ENCODE assay signal across 8 cellular contexts in the genomic region with DNA sequence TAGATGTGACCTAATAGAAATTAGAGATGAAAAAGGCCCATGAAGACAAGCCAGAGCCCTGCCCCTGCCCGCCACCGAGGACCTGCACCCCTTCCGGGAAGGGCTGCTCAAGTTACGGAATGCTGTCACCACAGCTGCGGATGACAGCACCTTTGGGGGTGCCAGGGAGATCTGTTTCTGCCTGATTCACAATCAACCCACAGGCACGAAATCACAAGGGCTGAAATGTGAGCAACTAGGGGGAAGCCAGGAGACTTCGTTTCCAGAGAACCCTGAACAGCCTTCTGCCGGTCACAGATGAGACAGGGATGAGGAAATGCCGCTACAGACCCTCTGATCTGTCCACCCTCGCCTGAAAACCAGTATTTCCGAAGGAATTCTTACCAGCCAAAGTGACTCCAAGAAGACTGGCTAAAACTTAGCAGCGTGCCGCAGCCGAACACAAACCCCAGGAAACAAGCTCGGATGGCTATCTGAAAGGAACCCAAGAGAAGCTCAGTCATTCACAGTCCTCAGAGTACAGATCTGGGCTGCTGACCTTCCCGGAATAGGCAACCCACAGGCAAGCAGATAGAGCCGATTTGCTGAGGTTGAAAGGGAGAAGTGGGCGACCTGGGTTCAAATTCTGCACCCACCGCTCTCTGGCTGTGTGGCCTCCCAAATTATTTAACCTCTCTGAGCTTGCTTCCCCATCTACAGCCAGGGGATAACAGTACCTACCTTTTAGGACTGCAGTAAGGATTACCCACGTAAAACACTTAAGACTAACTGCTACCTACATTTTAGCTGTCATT. TPM values are rescaled to one million over a fixed set of nuclear protein-coding genes. Genes with fewer than 3 reads are reported as not detected.
DNase-seq lines count a peak whose midpoint lies in the region; ATAC-seq and TF ChIP-seq lines count a peak whose summit lies in the region.

No MANE protein-coding gene starts in this region.

- H2AFZ ChIP-seq in hepatocyte: peak overlapping the region; percentile 33

- H3K9me3 ChIP-seq in hepatocyte (ENCODE audit: low read depth): no peaks in the 10 kb centered on the region

- H3K4me1 ChIP-seq in hepatocyte (ENCODE audit: insufficient read depth): peaks cover 11% of the 10 kb centered on the region

- H3K27me3 Mint-ChIP-seq in activated T-cell treated with anti-CD3 and anti-CD28 coated beads, Interleukin-2, amount 50 U/mL, for 24 hours: peaks cover 10% of the 10 kb centered on the region
- H3K27me3 Mint-ChIP-seq in WTC11 (ENCODE audit: low read depth): no peaks in the 10 kb centered on the region
- H3K27me3 Mint-ChIP-seq in stimulated activated naive CD8-positive, alpha-beta T cell treated with anti-CD3 and anti-CD28 coated beads, Interleukin-15, amount 100 ng/mL, for 72 hours: peaks cover 23% of the 10 kb centered on the region

- peak overlapping the region; percentile 92 for H3K27ac Mint-ChIP-seq in activated T-cell treated with anti-CD3 and anti-CD28 coated beads, Interleukin-2, amount 50 U/mL, for 24 hours
- H3K27ac Mint-ChIP-seq in WTC11: peak overlapping the region; percentile 84
- H3K27ac Mint-ChIP-seq in stimulated activated naive CD8-positive, alpha-beta T cell treated with anti-CD3 and anti-CD28 coated beads, Interleukin-15, amount 100 ng/mL, for 72 hours: peak overlapping the region; percentile 19 to 90

- H4K20me1 ChIP-seq in hepatocyte (ENCODE audit: insufficient read depth, poor library complexity, severe bottlenecking): no peaks in the 10 kb centered on the region

- peaks cover 32% of the 10 kb centered on the region for H3K79me2 ChIP-seq in hepatocyte

- ATAC-seq in WTC11 (no peak), omental fat pad (ENCODE audit: low FRiP score) (no peak)
- ATAC-seq in stimulated activated naive CD8-positive, alpha-beta T cell treated with anti-CD3 and anti-CD28 coated beads, Interleukin-15, amount 100 ng/mL, for 72 hours: no peak

- peaks cover 27% of the 10 kb centered on the region for H3K4me1 Mint-ChIP-seq in activated T-cell treated with anti-CD3 and anti-CD28 coated beads, Interleukin-2, amount 50 U/mL, for 24 hours (ENCODE audit: low read depth)
- H3K4me1 Mint-ChIP-seq in WTC11: peaks cover 38% of the 10 kb centered on the region
- H3K4me1 Mint-ChIP-seq in stimulated activated naive CD8-positive, alpha-beta T cell treated with anti-CD3 and anti-CD28 coated beads, Interleukin-15, amount 100 ng/mL, for 72 hours: peaks cover 26% of the 10 kb centered on the region

- TF ChIP-seq CTCF in WTC11 (IDR thresholded peaks at IDR 0.05): no peak
- no peak for TF ChIP-seq CTCF in hepatocyte (IDR thresholded peaks at IDR 0.05; ENCODE audit: poor library complexity)
- no peak for TF ChIP-seq CTCF in omental fat pad (IDR thresholded peaks at IDR 0.05)
- no peak for TF ChIP-seq CTCF in GM13976 (IDR thresholded peaks at IDR 0.05; ENCODE audit: borderline replicate concordance, control extremely low read depth, extremely low read depth, insufficient read depth, missing control alignments)

- in situ Hi-C loops in GM13976 (cut with MboI; ENCODE audit: low sequenced_read_pairs, unreplicated experiment): no loop called here

- 40% methylated on average over 20 of the region's 20 CpGs for WGBS in hepatocyte (ENCODE audit: low lambda C conversion rate, missing lambda C conversion rate)

- H3K9me2 ChIP-seq in hepatocyte (replicated peaks; ENCODE audit: insufficient read depth): no peaks in the 10 kb centered on the region

- H3K36me3 Mint-ChIP-seq in activated T-cell treated with anti-CD3 and anti-CD28 coated beads, Interleukin-2, amount 50 U/mL, for 24 hours (ENCODE audit: low read depth): peaks cover 56% of the 10 kb centered on the region
- H3K36me3 Mint-ChIP-seq in WTC11: peaks cover 37% of the 10 kb centered on the region

- POLR2A ChIA-PET in WTC11 (lab: Charles Lee): interaction anchor here (1.0 to 1.2 kb wide), 2 partner anchors 10 to 25 kb away, joined by 3 to 4 read pairs; no protein-coding TSS in a partner anchor

- DNase-seq in activated T-cell treated with anti-CD3 and anti-CD28 coated beads, Interleukin-2, amount 50 U/mL, for 24 hours: no peak
- DNase-seq in activated T-cell treated with anti-CD3 and anti-CD28 coated beads for 4 hours: no peak
- no peak for DNase-seq in WTC11 (ENCODE audit: low spot score)
- no peak for DNase-seq in hepatocyte (ENCODE audit: low spot score)
- no peak for DNase-seq in stimulated activated naive CD8-positive, alpha-beta T cell treated with anti-CD3 and anti-CD28 coated beads, Interleukin-15, amount 100 ng/mL, for 72 hours
- no peak for DNase-seq in omental fat pad (ENCODE audit: low spot score)
- no peak for DNase-seq in HT-29 (ENCODE audit: low spot score)
- DNase-seq in GM13976 (ENCODE audit: low spot score): no peak

- peak overlapping the region; percentile 81 for H3K4me3 ChIP-seq in hepatocyte

- no peaks in the 10 kb centered on the region for H3K36me3 ChIP-seq in hepatocyte (replicated peaks; ENCODE audit: insufficient read depth, low read depth)

- H3K4me3 Mint-ChIP-seq in activated T-cell treated with anti-CD3 and anti-CD28 coated beads, Interleukin-2, amount 50 U/mL, for 24 hours: peak overlapping the region; percentile 92
- peak overlapping the region; percentile 85 for H3K4me3 Mint-ChIP-seq in WTC11
- peak overlapping the region; percentile 84 to 93 for H3K4me3 Mint-ChIP-seq in stimulated activated naive CD8-positive, alpha-beta T cell treated with anti-CD3 and anti-CD28 coated beads, Interleukin-15, amount 100 ng/mL, for 72 hours

- CTCF ChIA-PET in WTC11 (lab: Charles Lee): interaction anchor here (0.6 to 21.4 kb wide), 3 partner anchors 13 to 175 kb away, joined by 5 to 489 read pairs (median 114); partner anchors contain the start of gene RNF207

- peak overlapping the region; percentile 94 for H3K4me2 ChIP-seq in hepatocyte

- H3K9me3 Mint-ChIP-seq in activated T-cell treated with anti-CD3 and anti-CD28 coated beads, Interleukin-2, amount 50 U/mL, for 24 hours: no peaks in the 10 kb centered on the region
- H3K9me3 Mint-ChIP-seq in WTC11: no peaks in the 10 kb centered on the region
- H3K9me3 Mint-ChIP-seq in stimulated activated naive CD8-positive, alpha-beta T cell treated with anti-CD3 and anti-CD28 coated beads, Interleukin-15, amount 100 ng/mL, for 72 hours: no peaks in the 10 kb centered on the region

- peaks cover 7% of the 10 kb centered on the region for H3K27me3 ChIP-seq in hepatocyte

- H3K27ac ChIP-seq in hepatocyte: peak overlapping the region; percentile 55

TF ChIP-seq in WTC11, 78 proteins besides CTCF, POLR2A, EP300 and RAD21 (continues in another document):
- no peak for TF ChIP-seq E2F5 (CRISPR knock-in tag; IDR thresholded peaks at IDR 0.05)
- no peak for TF ChIP-seq ZNF317 (CRISPR knock-in tag; IDR thresholded peaks at IDR 0.05; ENCODE audit: borderline replicate concordance, low read depth)
- no peak for TF ChIP-seq SMAD3 (CRISPR knock-in tag; IDR thresholded peaks at IDR 0.05; ENCODE audit: borderline replicate concordance)
- TF ChIP-seq OVOL2 (CRISPR knock-in tag; IDR thresholded peaks at IDR 0.05; ENCODE audit: borderline replicate concordance): no peak
- TF ChIP-seq NFE2L1 (CRISPR knock-in tag; IDR thresholded peaks at IDR 0.05): no peak
- TF ChIP-seq ZNF281 (CRISPR knock-in tag; IDR thresholded peaks at IDR 0.05): no peak

RNA-seq across cellular contexts. Expression of gene ICMT, which starts 1.1 kb away (rescaled TPM):
- total RNA-seq in WTC11 (2021): 105 to 113 TPM (median 107 TPM) in 3 replicates
- total RNA-seq in hepatocyte: 60.1 and 62.4 TPM in 2 replicates
- 32.2 and 40.3 TPM in 2 replicates for polyA plus RNA-seq in hepatocyte
- 10 to 100 TPM; 47.7 to 70.2 (median 57.3) TPM for total RNA-seq in omental fat pad
- 95.3 and 95.5 TPM in 2 replicates for total RNA-seq in HT-29 (2014; rRNA removed; shearing (Covaris generic))

RNA-seq across cellular contexts. Expression of gene HES3, which starts 9.3 kb away (rescaled TPM):
- 74.7 to 78.7 TPM (median 78.3 TPM) in 3 replicates for total RNA-seq in WTC11 (2021)
- not detected in 2 replicates for total RNA-seq in hepatocyte
- not detected in 2 replicates for polyA plus RNA-seq in hepatocyte
- not detected for total RNA-seq in omental fat pad
- not detected in 2 replicates for total RNA-seq in HT-29 (2014; rRNA removed; shearing (Covaris generic))

RNA-seq across cellular contexts. Expression of gene GPR153, which starts 26.2 kb away (rescaled TPM):
- total RNA-seq in WTC11 (2021): 13.4 to 14.8 TPM (median 14.6 TPM) in 3 replicates
- 6.9 and 9.1 TPM in 2 replicates for total RNA-seq in hepatocyte
- 7.1 and 13.5 TPM in 2 replicates for polyA plus RNA-seq in hepatocyte
- total RNA-seq in omental fat pad: 10 to 100 TPM; 10.9 to 19.8 (median 14.3) TPM
- 4.1 and 4.8 TPM in 2 replicates for total RNA-seq in HT-29 (2014; rRNA removed; shearing (Covaris generic))

RNA-seq across cellular contexts. Expression of gene RNF207, which starts 28.8 kb away (rescaled TPM):
- total RNA-seq in WTC11 (2021): 9.2 to 14.0 TPM (median 12.9 TPM) in 3 replicates
- total RNA-seq in hepatocyte: 14.7 and 29.3 TPM in 2 replicates
- 28.3 and 30.9 TPM in 2 replicates for polyA plus RNA-seq in hepatocyte
- 10 to 100 TPM in 2 of 4 donors, 1 to 10 TPM in 2; 5.2 to 48.2 (median 9.5) TPM for total RNA-seq in omental fat pad
- 21.4 and 22.7 TPM in 2 replicates for total RNA-seq in HT-29 (2014; rRNA removed; shearing (Covaris generic))

RNA-seq across cellular contexts. Expression of gene RPL22, which starts 35.3 kb away (rescaled TPM):
- total RNA-seq in WTC11 (2021) (441 to 512 TPM (median 491 TPM) in 3 replicates), hepatocyte (168 and 188 TPM in 2 replicates), omental fat pad (100 to 1,000 TPM; 164 to 205 (median 191) TPM)
- polyA plus RNA-seq in hepatocyte: 103 and 115 TPM in 2 replicates
- total RNA-seq in HT-29 (2014; rRNA removed; shearing (Covaris generic)): 119 and 132 TPM in 2 replicates

Comparison
In these comparisons a context has a peak if more than half of its experiments do, and no peak if none do; other contexts are left out.
1. RNA of gene HES3, which starts 9.3 kb away (total RNA-seq): 74.7 to 78.7 TPM in WTC11; not detected in hepatocyte, not detected in omental fat pad and not detected in HT-29; every median in the first group is over 10 times any median in the second.
2. Peak in every context shown above with its lines, with median percentiles within 50 percentile points of each other: H3K27ac Mint-ChIP-seq and H3K4me3 Mint-ChIP-seq.